In the genomic region with DNA sequence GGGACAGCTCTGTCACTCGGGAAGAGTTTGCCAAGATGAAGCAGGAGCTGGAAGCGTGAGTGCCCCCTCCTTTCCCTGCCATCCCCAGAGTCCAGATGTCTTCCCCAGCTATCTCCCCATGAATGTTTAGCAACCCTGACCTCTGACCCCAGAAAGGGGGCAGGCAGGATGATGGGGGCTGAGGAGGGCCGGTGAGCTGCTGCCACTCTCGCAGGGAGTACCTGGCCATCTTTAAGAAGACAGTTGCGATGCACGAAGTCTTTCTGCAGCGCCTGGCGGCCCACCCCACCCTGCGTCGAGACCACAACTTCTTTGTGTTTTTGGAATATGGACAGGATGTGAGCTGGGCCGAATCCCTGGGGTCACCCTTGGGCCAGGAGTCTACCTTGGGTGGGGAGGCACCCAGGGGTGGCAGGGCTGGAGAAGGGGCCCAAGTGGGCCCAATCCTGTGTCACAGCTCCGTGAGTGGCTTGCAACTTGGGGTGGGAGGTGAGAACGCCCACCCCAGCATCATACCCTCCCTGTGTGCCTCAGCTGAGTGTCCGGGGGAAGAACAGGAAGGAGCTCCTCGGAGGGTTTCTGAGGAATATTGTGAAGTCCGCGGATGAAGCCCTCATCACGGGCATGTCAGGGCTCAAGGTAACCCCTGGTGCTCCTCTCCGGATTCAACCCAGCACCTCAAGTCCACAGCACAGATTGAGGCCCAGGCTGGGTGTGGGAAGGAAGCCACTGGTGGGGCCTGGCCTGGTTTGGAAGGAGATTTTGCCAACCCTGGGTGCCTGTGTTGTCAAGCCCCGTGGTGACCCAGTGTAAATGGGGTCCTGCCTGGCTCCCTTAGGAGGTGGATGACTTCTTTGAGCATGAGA, we compare ENCODE assay signal across 14 cellular contexts. TPM values are rescaled to one million over a fixed set of nuclear protein-coding genes. Genes with fewer than 3 reads are reported as not detected.
DNase-seq lines count a peak whose midpoint lies in the region; ATAC-seq and TF ChIP-seq lines count a peak whose summit lies in the region.
"Had no signal": no experiment of that assay in that cellular context is flagged by ENCODE, and none has a peak within 500 bp of the region (broad histone marks: within the 10 kb centered on the region; RNA-seq: fewer than 3 reads in every experiment).

No MANE protein-coding gene starts in this region.

- peaks cover 10% of the 10 kb centered on the region for H3K79me1 ChIP-seq in mesendoderm (ENCODE audit: low read length)

- H3K27ac Mint-ChIP-seq in natural killer cell treated with Interleukin-12 subunit alpha and Interleukin-12 subunit beta and Interleukin-15 and Interleukin-18, amount 100 ng/mL, for 72 hours, result no peak overlapping the region
- no peak overlapping the region for H3K27ac Mint-ChIP-seq in natural killer cell

- no peak overlapping the region for H4K5ac ChIP-seq in mesendoderm (ENCODE audit: low read length)

- H3K4me3 Mint-ChIP-seq in natural killer cell treated with Interleukin-12 subunit alpha and Interleukin-12 subunit beta and Interleukin-15 and Interleukin-18, amount 100 ng/mL, for 72 hours, result no peak overlapping the region
- H3K4me3 Mint-ChIP-seq in natural killer cell, result no peak overlapping the region
- H3K4me3 Mint-ChIP-seq: immature natural killer cell had no signal

- H3K27ac ChIP-seq in mesendoderm (ENCODE audit: low read depth, low read length), result no peak overlapping the region
- H3K27ac ChIP-seq: SJCRH30, suprapubic skin had no signal

- H3K9me3 Mint-ChIP-seq in natural killer cell treated with Interleukin-12 subunit alpha and Interleukin-12 subunit beta and Interleukin-15 and Interleukin-18, amount 100 ng/mL, for 72 hours, result no peaks in the 10 kb centered on the region
- H3K9me3 Mint-ChIP-seq in natural killer cell, result no peaks in the 10 kb centered on the region
- H3K9me3 Mint-ChIP-seq: immature natural killer cell had no signal

- no peak overlapping the region for H3K56ac ChIP-seq in mesendoderm (ENCODE audit: low read length)

- H3K79me2 ChIP-seq in mesendoderm (ENCODE audit: control insufficient read depth, insufficient read depth, low read length), result peaks cover 12% of the 10 kb centered on the region

- no peak overlapping the region for H2BK15ac ChIP-seq in mesendoderm (replicated peaks; ENCODE audit: low read depth)

- no peak for DNase-seq in natural killer cell treated with Interleukin-12 subunit alpha and Interleukin-12 subunit beta and Interleukin-15 and Interleukin-18, amount 100 ng/mL, for 72 hours (ENCODE audit: low spot score)
- DNase-seq in natural killer cell, result no peak
- DNase-seq in mesendoderm, result peak; percentile 8
- no peak for DNase-seq in SHP77 (lab: John Stamatoyannopoulos, UW)
- DNase-seq in NCI-H524 treated with DMSO at 0.1 percent for 48 hours (lab: John Stamatoyannopoulos, UW), result no peak
- no peak for DNase-seq in NCI-H146 (lab: John Stamatoyannopoulos, UW)
- DNase-seq in T-helper 2 cell, result no peak
- DNase-seq: immature natural killer cell, MM.1S had no signal

- no peak overlapping the region for H3K23ac ChIP-seq in mesendoderm (ENCODE audit: low read length)

- ATAC-seq in natural killer cell treated with Interleukin-12 subunit alpha and Interleukin-12 subunit beta and Interleukin-15 and Interleukin-18, amount 100 ng/mL, for 72 hours, result peak; percentile 1
- ATAC-seq in natural killer cell, result no peak
- ATAC-seq in SK-N-SH treated with all-trans-retinoic acid at 6 μM for 48 hours, result peak; percentile 24

- no peak overlapping the region for H3K4me2 ChIP-seq in mesendoderm (ENCODE audit: low read length)
- H3K4me2 ChIP-seq: BLaER1 treated with 17β-estradiol and CSF1 and Interleukin-3, amounts not matched to agents 10 nM and 100 nM had no signal

- no peaks in the 10 kb centered on the region for H3K27me3 Mint-ChIP-seq in natural killer cell treated with Interleukin-12 subunit alpha and Interleukin-12 subunit beta and Interleukin-15 and Interleukin-18, amount 100 ng/mL, for 72 hours
- H3K27me3 Mint-ChIP-seq in natural killer cell (ENCODE audit: low read depth in 2 of 2), result no peaks in the 10 kb centered on the region

- WGBS in mesendoderm (ENCODE audit: extremely low coverage, insufficient coverage, low lambda C conversion rate), result no CpG with 5 or more reads among the region's 20 CpGs

- H3K27me3 ChIP-seq in mesendoderm (ENCODE audit: insufficient read depth, low read length, poor library complexity), result no peaks in the 10 kb centered on the region
- H3K27me3 ChIP-seq: BLaER1 treated with 17β-estradiol and CSF1 and Interleukin-3, amounts not matched to agents 10 nM and 100 nM; SJCRH30; suprapubic skin had no signal

- no peak overlapping the region for H3K18ac ChIP-seq in mesendoderm (ENCODE audit: low read length)

- peaks cover 16% of the 10 kb centered on the region for H3K36me3 Mint-ChIP-seq in natural killer cell treated with Interleukin-12 subunit alpha and Interleukin-12 subunit beta and Interleukin-15 and Interleukin-18, amount 100 ng/mL, for 72 hours
- H3K36me3 Mint-ChIP-seq in natural killer cell, result peaks cover 7% of the 10 kb centered on the region

- intact Hi-C loops in natural killer cell (cut with micrococcal nuclease), result no loop called here

- H2BK5ac ChIP-seq in mesendoderm (ENCODE audit: low read length), result no peak overlapping the region

- H3K36me3 ChIP-seq in mesendoderm (ENCODE audit: control insufficient read depth, insufficient read depth, low read length), result peaks cover 15% of the 10 kb centered on the region

- no peak overlapping the region for H3K4me3 ChIP-seq in mesendoderm (ENCODE audit: low read length)
- H3K4me3 ChIP-seq: BLaER1 treated with 17β-estradiol and CSF1 and Interleukin-3, amounts not matched to agents 10 nM and 100 nM; SJCRH30; suprapubic skin had no signal

- H2BK120ac ChIP-seq in mesendoderm (ENCODE audit: low read depth, low read length), result no peak overlapping the region

- H3K9ac ChIP-seq in mesendoderm (ENCODE audit: low read length), result no peak overlapping the region
- H3K9ac ChIP-seq: BLaER1 treated with 17β-estradiol and CSF1 and Interleukin-3, amounts not matched to agents 10 nM and 100 nM had no signal

- TF ChIP-seq CTCF in natural killer cell (IDR thresholded peaks at IDR 0.05), result no peak

- H4K8ac ChIP-seq in mesendoderm (ENCODE audit: low read depth, low read length), result no peak overlapping the region

- H2AK5ac ChIP-seq in mesendoderm (ENCODE audit: low read length), result no peak overlapping the region

- H3K4me1 ChIP-seq in mesendoderm (ENCODE audit: control insufficient read depth, low read depth, low read length), result no peaks in the 10 kb centered on the region
- H3K4me1 ChIP-seq: SJCRH30 had no signal

- H3K4me1 Mint-ChIP-seq in natural killer cell treated with Interleukin-12 subunit alpha and Interleukin-12 subunit beta and Interleukin-15 and Interleukin-18, amount 100 ng/mL, for 72 hours (ENCODE audit: low read depth in 2 of 2), result peaks cover 20 to 24% of the 10 kb centered on the region in 2 donors
- H3K4me1 Mint-ChIP-seq in natural killer cell, result peaks cover 17 to 28% of the 10 kb centered on the region in 2 donors

- no peak overlapping the region for H3K4ac ChIP-seq in mesendoderm (ENCODE audit: low read depth, low read length)

TF ChIP-seq in SK-N-SH treated with all-trans-retinoic acid at 6 μM for 48 hours, 23 proteins besides CTCF, POLR2A, EP300 and RAD21:
- 0 out of 2 replicates have a peak, but pooled peaks have one; percentile 8 for TF ChIP-seq ZC3H10 (CRISPR knock-in tag; IDR thresholded peaks at IDR 0.05)
- TF ChIP-seq, protein P1, sequence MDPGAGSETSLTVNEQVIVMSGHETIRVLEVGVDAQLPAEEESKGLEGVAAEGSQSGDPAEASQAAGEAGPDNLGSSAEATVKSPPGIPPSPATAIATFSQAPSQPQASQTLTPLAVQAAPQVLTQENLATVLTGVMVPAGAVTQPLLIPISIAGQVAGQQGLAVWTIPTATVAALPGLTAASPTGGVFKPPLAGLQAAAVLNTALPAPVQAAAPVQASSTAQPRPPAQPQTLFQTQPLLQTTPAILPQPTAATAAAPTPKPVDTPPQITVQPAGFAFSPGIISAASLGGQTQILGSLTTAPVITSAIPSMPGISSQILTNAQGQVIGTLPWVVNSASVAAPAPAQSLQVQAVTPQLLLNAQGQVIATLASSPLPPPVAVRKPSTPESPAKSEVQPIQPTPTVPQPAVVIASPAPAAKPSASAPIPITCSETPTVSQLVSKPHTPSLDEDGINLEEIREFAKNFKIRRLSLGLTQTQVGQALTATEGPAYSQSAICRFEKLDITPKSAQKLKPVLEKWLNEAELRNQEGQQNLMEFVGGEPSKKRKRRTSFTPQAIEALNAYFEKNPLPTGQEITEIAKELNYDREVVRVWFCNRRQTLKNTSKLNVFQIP (CRISPR knock-in tag; IDR thresholded peaks at IDR 0.05; ENCODE audit: borderline replicate concordance, low read depth), result no peak

RNA-seq across cellular contexts. Expression of a gene that starts 7.5 kb away (rescaled TPM):
- 1,000 to 10,000 TPM; 1,401 to 1,644 TPM for total RNA-seq in natural killer cell treated with Interleukin-12 subunit alpha and Interleukin-12 subunit beta and Interleukin-15 and Interleukin-18, amount 100 ng/mL, for 72 hours
- total RNA-seq in natural killer cell, result 1,000 to 10,000 TPM; 1,035 to 1,220 (median 1,095) TPM
- polyA plus RNA-seq in mesendoderm (2013, experiment 1 of 2), result 1,253 TPM
- polyA plus RNA-seq in mesendoderm (2013, experiment 2 of 2), result 1,244 TPM

RNA-seq across cellular contexts. Expression of a gene that starts 9.8 kb away (rescaled TPM):
- total RNA-seq in natural killer cell treated with Interleukin-12 subunit alpha and Interleukin-12 subunit beta and Interleukin-15 and Interleukin-18, amount 100 ng/mL, for 72 hours, result 100 to 1,000 TPM in 1 of 2 donors, 10 to 100 TPM in 1; 85.7 to 109 TPM
- 10 to 100 TPM; 71.6 to 93.4 (median 73.6) TPM for total RNA-seq in natural killer cell
- 34.0 TPM for polyA plus RNA-seq in mesendoderm (2013, experiment 1 of 2)
- 34.8 TPM for polyA plus RNA-seq in mesendoderm (2013, experiment 2 of 2)

RNA-seq across cellular contexts. Expression of a gene that starts 16.7 kb away (rescaled TPM):
- 1 to 10 TPM in 1 of 2 donors, under 1 TPM in 1; 0.52 to 1.0 TPM for total RNA-seq in natural killer cell treated with Interleukin-12 subunit alpha and Interleukin-12 subunit beta and Interleukin-15 and Interleukin-18, amount 100 ng/mL, for 72 hours
- total RNA-seq in natural killer cell, result 1 to 10 TPM in 1 of 3 donors, under 1 TPM in 2; 0.31 to 2.0 (median 0.54) TPM
- polyA plus RNA-seq in mesendoderm (2013, experiment 1 of 2), result 0.10 TPM
- polyA plus RNA-seq in mesendoderm (2013, experiment 2 of 2), result 0.08 TPM
- total RNA-seq: mononuclear cell had no signal

RNA-seq across cellular contexts. Expression of a gene that starts 22.1 kb away (rescaled TPM):
- total RNA-seq in natural killer cell treated with Interleukin-12 subunit alpha and Interleukin-12 subunit beta and Interleukin-15 and Interleukin-18, amount 100 ng/mL, for 72 hours, result 10 to 100 TPM in 1 of 2 donors, 1 to 10 TPM in 1; 7.5 to 10.6 TPM
- 10 to 100 TPM in 1 of 3 donors, 1 to 10 TPM in 2; 6.1 to 13.0 (median 9.8) TPM for total RNA-seq in natural killer cell
- 9.1 TPM for polyA plus RNA-seq in mesendoderm (2013, experiment 1 of 2)
- 8.7 TPM for polyA plus RNA-seq in mesendoderm (2013, experiment 2 of 2)

RNA-seq across cellular contexts. Expression of a gene that starts 29.2 kb away (rescaled TPM):
- total RNA-seq in natural killer cell treated with Interleukin-12 subunit alpha and Interleukin-12 subunit beta and Interleukin-15 and Interleukin-18, amount 100 ng/mL, for 72 hours, result 100 to 1,000 TPM; 124 to 886 TPM
- 1,000 to 10,000 TPM in 1 of 3 donors, 100 to 1,000 TPM in 2; 765 to 1,016 (median 976) TPM for total RNA-seq in natural killer cell
- not detected for polyA plus RNA-seq in mesendoderm (2013, experiment 1 of 2)
- not detected for polyA plus RNA-seq in mesendoderm (2013, experiment 2 of 2)
- total RNA-seq: SJCRH30 had no signal

Comparison
In these comparisons a context has a peak if more than half of its experiments do, and no peak if none do; other contexts are left out.
1. ATAC-seq: peak in natural killer cell treated with Interleukin-12 subunit alpha and Interleukin-12 subunit beta and Interleukin-15 and Interleukin-18, amount 100 ng/mL, for 72 hours (2 of 2) and SK-N-SH treated with all-trans-retinoic acid at 6 μM for 48 hours (single experiment); none in natural killer cell (0 of 3).